ENCODE assay signal across 17 cellular contexts in the genomic region with DNA sequence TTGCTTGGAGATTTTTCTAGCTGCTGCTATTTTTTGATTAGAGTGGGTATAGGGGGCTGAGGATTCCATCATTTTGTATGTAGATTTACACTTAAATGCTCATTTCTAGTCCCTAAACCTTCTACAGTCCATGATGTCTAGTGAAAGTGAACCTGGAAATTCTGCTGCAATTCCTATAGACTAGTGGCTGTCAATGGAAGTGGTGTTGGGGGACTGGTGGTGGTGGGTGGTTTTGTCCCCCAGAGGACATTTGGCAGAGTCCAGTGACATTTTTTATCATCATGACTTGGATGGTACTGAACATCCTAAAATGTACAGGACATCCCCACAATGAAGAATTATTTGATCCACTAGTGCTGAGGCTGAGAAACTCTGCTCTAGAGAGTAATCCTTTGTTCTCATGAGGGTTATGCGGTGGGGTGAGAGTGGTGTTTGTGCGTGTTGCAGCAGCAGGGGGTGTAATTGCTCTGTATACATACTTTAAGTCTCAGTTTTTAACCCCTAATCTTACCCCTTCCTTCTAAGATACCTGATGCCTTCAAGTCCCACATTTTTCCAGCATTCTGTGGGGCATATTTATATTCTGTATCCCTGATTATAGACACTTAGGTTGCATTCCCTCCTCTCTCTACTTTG. TPM values are rescaled to one million over a fixed set of nuclear protein-coding genes. Genes with fewer than 3 reads are reported as not detected.
DNase-seq lines count a peak whose midpoint lies in the region; ATAC-seq, FAIRE-seq and TF ChIP-seq lines count a peak whose summit lies in the region.
"Had no signal": no experiment of that assay in that cellular context is flagged by ENCODE, and none has a peak within 500 bp of the region (broad histone marks: within the 10 kb centered on the region; RNA-seq: fewer than 3 reads in every experiment).

No MANE protein-coding gene starts in this region.

- H3K4me3 Mint-ChIP-seq in activated CD4-positive, alpha-beta T cell treated with anti-CD3 and anti-CD28 coated beads, Interleukin-2, amount 10 ng/mL, durations not matched to agents 24 days and 14 days, result no peak overlapping the region
- H3K4me3 Mint-ChIP-seq: activated naive CD8-positive, alpha-beta T cell had no signal

- H3K9ac ChIP-seq in HCT116 (ENCODE audit: low read length), result no peak overlapping the region
- H3K9ac ChIP-seq: BLaER1 treated with 17β-estradiol and CSF1 and Interleukin-3, amounts not matched to agents 10 nM and 100 nM had no signal

- H3K79me2 ChIP-seq in HCT116 (ENCODE audit: insufficient read depth, low read length), result peaks cover 54% of the 10 kb centered on the region

- H2AFZ ChIP-seq in HCT116 (ENCODE audit: low read depth, low read length, poor library complexity, severe bottlenecking), result no peak overlapping the region

- no peaks in the 10 kb centered on the region for H3K27me3 ChIP-seq in HCT116 (ENCODE audit: insufficient read depth, low read length)
- H3K27me3 ChIP-seq: BLaER1 treated with 17β-estradiol and CSF1 and Interleukin-3, amounts not matched to agents 10 nM and 100 nM; thyroid gland had no signal

- H3K27ac Mint-ChIP-seq in activated CD4-positive, alpha-beta T cell treated with anti-CD3 and anti-CD28 coated beads, Interleukin-2, amount 10 ng/mL, durations not matched to agents 24 days and 14 days, result no peak overlapping the region
- H3K27ac Mint-ChIP-seq: activated naive CD8-positive, alpha-beta T cell had no signal

- TF ChIP-seq POLR2A in HCT116 (IDR thresholded peaks at IDR 0.05; ENCODE audit: borderline replicate concordance, extremely low read depth, insufficient read depth, insufficient read length), result no peak

- no peaks in the 10 kb centered on the region for H3K9me3 ChIP-seq in HCT116 (ENCODE audit: control insufficient read depth in 1 of 2, insufficient read depth in 1 of 2, low read depth in 1 of 2, low read length in 2 of 2)
- H3K9me3 ChIP-seq: thyroid gland had no signal

- peaks cover 69% of the 10 kb centered on the region for H3K36me3 Mint-ChIP-seq in activated CD4-positive, alpha-beta T cell treated with anti-CD3 and anti-CD28 coated beads, Interleukin-2, amount 10 ng/mL, durations not matched to agents 24 days and 14 days (ENCODE audit: low read depth)

- no peaks in the 10 kb centered on the region for H4K20me1 ChIP-seq in HCT116 (ENCODE audit: insufficient read depth)

- H3K4me3 ChIP-seq in HCT116 (replicated peaks in 1 of 2; ENCODE audit: low read depth in 1 of 2, low read length in 2 of 2), result no peak overlapping the region
- H3K4me3 ChIP-seq: BLaER1 treated with 17β-estradiol and CSF1 and Interleukin-3, amounts not matched to agents 10 nM and 100 nM; thyroid gland had no signal

- no peak for TF ChIP-seq RAD21 in HCT116 (IDR thresholded peaks at IDR 0.05; ENCODE audit: low read depth)

- peak in 1 of 3 experiments; percentile 32; a peak in 1 of 6 replicates for TF ChIP-seq CTCF in HCT116 (IDR thresholded peaks at IDR 0.05 in 2 of 3, conservative IDR thresholded peaks at IDR 0.05 in 1 of 3; ENCODE audit: borderline replicate concordance in 1 of 3, insufficient read depth in 1 of 3, low read depth in 2 of 3, low read length in 2 of 3)

- no TSS peak for BruUV-seq in HCT116 (replicated peaks; lab: Mats Ljungman, UMichigan)

- H3K4me1 ChIP-seq in HCT116 (ENCODE audit: control insufficient read depth in 1 of 2, insufficient read depth in 2 of 2, low read length in 2 of 2), result no peaks in the 10 kb centered on the region
- H3K4me1 ChIP-seq: BLaER1 treated with 17β-estradiol and CSF1 and Interleukin-3, amounts not matched to agents 10 nM and 100 nM; thyroid gland had no signal

- DNase-seq in D341Med (ENCODE audit: low spot score), result peak; percentile 44
- no peak for DNase-seq in HCT116 (ENCODE audit: low read depth, low spot score)
- DNase-seq in astrocyte of the hippocampus (ENCODE audit: low read depth, low spot score), result peak; percentile 11
- peak; percentile 31 for DNase-seq in medulla oblongata (ENCODE audit: extremely low spot score)
- no peak for DNase-seq in DMS53 (lab: John Stamatoyannopoulos, UW)
- DNase-seq in activated CD4-positive, alpha-beta T cell treated with anti-CD3 and anti-CD28 coated beads, Interleukin-2, amount 10 ng/mL, durations not matched to agents 24 days and 14 days, result no peak
- no peak for DNase-seq in RCC 7860 (ENCODE audit: low spot score)
- no peak for DNase-seq in DMS114 treated with DMSO at 0.1 percent for 48 hours (lab: John Stamatoyannopoulos, UW; ENCODE audit: unreplicated experiment)
- DNase-seq: caudate nucleus; kidney glomerular epithelial cell; right cardiac atrium; stimulated activated CD8-positive, alpha-beta memory T cell treated with anti-CD3 and anti-CD28 coated beads, Interleukin-4, amount 100 ng/mL, for 48 hours; thyroid gland had no signal

- POLR2A ChIA-PET in HCT116 (lab: Charles Lee), result no interaction called here

- H3K9me3 Mint-ChIP-seq in activated CD4-positive, alpha-beta T cell treated with anti-CD3 and anti-CD28 coated beads, Interleukin-2, amount 10 ng/mL, durations not matched to agents 24 days and 14 days, result peaks cover 5% of the 10 kb centered on the region

- ATAC-seq in HCT116, result peak; percentile 34; the same call in 1 of the 2 replicates
- ATAC-seq: activated CD4-positive, CD25-positive, alpha-beta regulatory T cell treated with anti-CD3 and anti-CD28 coated beads, Interleukin-2, amount 50 U/mL, for 24 hours; right cardiac atrium had no signal

- H3K36me3 ChIP-seq in HCT116 (ENCODE audit: control insufficient read depth in 1 of 2, insufficient read depth in 2 of 2, low read length in 2 of 2), result peaks cover 20 to 42% of the 10 kb centered on the region in 2 experiments; a peak in 3 of 4 replicates
- H3K36me3 ChIP-seq: thyroid gland had no signal

- CTCF ChIA-PET in HCT116 (lab: Charles Lee), result no interaction called here

- no peaks in the 10 kb centered on the region for H3K9me2 ChIP-seq in HCT116 (ENCODE audit: insufficient read depth)

- no peak overlapping the region for H3K4me2 ChIP-seq in HCT116 (ENCODE audit: low read length)
- H3K4me2 ChIP-seq: BLaER1 treated with 17β-estradiol and CSF1 and Interleukin-3, amounts not matched to agents 10 nM and 100 nM had no signal

- intact Hi-C loops in HCT116 (cut with micrococcal nuclease), result loop anchor here (1.0 kb wide), 1 partner anchor 11 kb away; no protein-coding TSS in a partner anchor
- intact Hi-C loops in activated CD4-positive, alpha-beta T cell treated with anti-CD3 and anti-CD28 coated beads, Interleukin-2, amount 10 ng/mL, durations not matched to agents 24 days and 14 days (cut with micrococcal nuclease), result no loop called here

- no peak for FAIRE-seq in RCC 7860 (lab: Jason Lieb, UNC)
- FAIRE-seq: GM12892 had no signal

- peaks cover 2% of the 10 kb centered on the region for H3K4me1 Mint-ChIP-seq in activated CD4-positive, alpha-beta T cell treated with anti-CD3 and anti-CD28 coated beads, Interleukin-2, amount 10 ng/mL, durations not matched to agents 24 days and 14 days

- no peaks in the 10 kb centered on the region for H3K27me3 Mint-ChIP-seq in activated CD4-positive, alpha-beta T cell treated with anti-CD3 and anti-CD28 coated beads, Interleukin-2, amount 10 ng/mL, durations not matched to agents 24 days and 14 days
- H3K27me3 Mint-ChIP-seq: activated naive CD8-positive, alpha-beta T cell had no signal

- H3K27ac ChIP-seq in HCT116 (ENCODE audit: low read depth, low read length), result no peak overlapping the region
- H3K27ac ChIP-seq: BLaER1 treated with 17β-estradiol and CSF1 and Interleukin-3, amounts not matched to agents 10 nM and 100 nM; thyroid gland had no signal

- RAD21 ChIA-PET in HCT116 (lab: Charles Lee; ENCODE audit: low non-redundant PET in 1 of 2, low total read pairs in 2 of 2, uncharacterized antibody in 2 of 2, unreplicated experiment in 2 of 2), result no interaction called here

TF ChIP-seq in HCT116, 20 proteins besides CTCF, POLR2A, EP300 and RAD21 (continues in another document):
- no peak for TF ChIP-seq CBX3 (IDR thresholded peaks at IDR 0.05; ENCODE audit: low read depth)
- TF ChIP-seq SRF (IDR thresholded peaks at IDR 0.05; ENCODE audit: low read depth), result no peak
- TF ChIP-seq EZH2phosphoT487 (IDR thresholded peaks at IDR 0.05; ENCODE audit: borderline replicate concordance), result no peak
- TF ChIP-seq EGR1 (IDR thresholded peaks at IDR 0.05; ENCODE audit: low read depth), result no peak
- no peak for TF ChIP-seq SIN3A (IDR thresholded peaks at IDR 0.05; ENCODE audit: low read depth)
- no peak for TF ChIP-seq ZFX (IDR thresholded peaks at IDR 0.05)
- no peak for TF ChIP-seq ELF1 (IDR thresholded peaks at IDR 0.05; ENCODE audit: borderline replicate concordance, low read depth)
- no peak for TF ChIP-seq TCF7L2 (IDR thresholded peaks at IDR 0.05; ENCODE audit: borderline replicate concordance, extremely low read depth, insufficient read depth, insufficient read length)
- TF ChIP-seq SP1 (IDR thresholded peaks at IDR 0.05; ENCODE audit: low read depth), result no peak
- TF ChIP-seq JUND (IDR thresholded peaks at IDR 0.05), result no peak
- no peak for TF ChIP-seq POLR2AphosphoS5 (IDR thresholded peaks at IDR 0.05; ENCODE audit: low read depth, low read length)
- TF ChIP-seq, protein P1, sequence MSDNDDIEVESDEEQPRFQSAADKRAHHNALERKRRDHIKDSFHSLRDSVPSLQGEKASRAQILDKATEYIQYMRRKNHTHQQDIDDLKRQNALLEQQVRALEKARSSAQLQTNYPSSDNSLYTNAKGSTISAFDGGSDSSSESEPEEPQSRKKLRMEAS (IDR thresholded peaks at IDR 0.05), result no peak
- TF ChIP-seq EZH2 (IDR thresholded peaks at IDR 0.05), result no peak
- TF ChIP-seq, protein P2, sequence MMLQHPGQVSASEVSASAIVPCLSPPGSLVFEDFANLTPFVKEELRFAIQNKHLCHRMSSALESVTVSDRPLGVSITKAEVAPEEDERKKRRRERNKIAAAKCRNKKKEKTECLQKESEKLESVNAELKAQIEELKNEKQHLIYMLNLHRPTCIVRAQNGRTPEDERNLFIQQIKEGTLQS (IDR thresholded peaks at IDR 0.05), result no peak

RNA-seq across cellular contexts. Expression of a gene that starts 35.0 kb away (rescaled TPM):
- total RNA-seq in HCT116 (2021; ENCODE audit: unreplicated experiment), result 33.8 TPM
- 9.3 and 13.0 TPM in 2 replicates for polyA plus RNA-seq in HCT116 (2012)
- 39.0 and 39.9 TPM in 2 replicates for total RNA-seq in activated CD4-positive, alpha-beta T cell treated with anti-CD3 and anti-CD28 coated beads, Interleukin-2, amount 10 ng/mL, durations not matched to agents 24 days and 14 days

RNA-seq across cellular contexts. Expression of a gene that starts 54.1 kb away (rescaled TPM):
- total RNA-seq in HCT116 (2021; ENCODE audit: unreplicated experiment), result 55.8 TPM
- 15.6 and 16.4 TPM in 2 replicates for polyA plus RNA-seq in HCT116 (2012)
- total RNA-seq in activated CD4-positive, alpha-beta T cell treated with anti-CD3 and anti-CD28 coated beads, Interleukin-2, amount 10 ng/mL, durations not matched to agents 24 days and 14 days, result 47.9 and 50.2 TPM in 2 replicates

Comparison
In these comparisons a context has a peak if more than half of its experiments do, and no peak if none do; other contexts are left out.
1. DNase-seq: peak in D341Med (single experiment), astrocyte of the hippocampus (single experiment) and medulla oblongata (single experiment); none in HCT116 (single experiment), DMS53 (single experiment), activated CD4-positive, alpha-beta T cell treated with anti-CD3 and anti-CD28 coated beads, Interleukin-2, amount 10 ng/mL, durations not matched to agents 24 days and 14 days (single experiment), RCC 7860 (single experiment) and DMS114 treated with DMSO at 0.1 percent for 48 hours (single experiment).